In genomic region chr7:11831727-11832495, GRCh38 we compare ENCODE assay signal across 8 cellular contexts. TPM values are rescaled to one million over a fixed set of nuclear protein-coding genes. Genes with fewer than 3 reads are reported as not detected.
DNase-seq lines count a peak whose midpoint lies in the region; ATAC-seq, FAIRE-seq and TF ChIP-seq lines count a peak whose summit lies in the region.

THSD7A (minus strand) TSS chr7:11832198; CDS start chr7:11831946, 252 bp downstream.

- no peaks in the 10 kb centered on the region; the same call in 1 of the 2 replicates for H3K36me3 ChIP-seq in Panc1 (ENCODE audit: control insufficient read depth, insufficient read depth, low read length)

- peak in 1 of 2 experiments; percentile 56; a peak in 3 of 5 replicates for TF ChIP-seq RAD21 in A549 (conservative IDR thresholded peaks at IDR 0.05 in 1 of 2, IDR thresholded peaks at IDR 0.05 in 1 of 2)

- H3K4me2 ChIP-seq in A549, result peak within 1 kb of the TSS; percentile 77

- H3K4me1 Mint-ChIP-seq in immature natural killer cell, result no peaks in the 10 kb centered on the region

- peak; percentile 27; the same call in 2 of the 3 replicates for TF ChIP-seq CTCF in A549 (IDR thresholded peaks at IDR 0.05)
- TF ChIP-seq CTCF in Panc1 (IDR thresholded peaks at IDR 0.05), result peak; percentile 62
- TF ChIP-seq CTCF in coronary artery (IDR thresholded peaks at IDR 0.05), result no peak

- ATAC-seq in A549 (peak; percentile 91 to 95), Panc1 (peak; percentile 91), left lobe of liver (peak; percentile 96)
- ATAC-seq in stimulated activated naive CD8-positive, alpha-beta T cell treated with anti-CD3 and anti-CD28 coated beads, Interleukin-15, Interleukin-2, amounts not matched to agents 100 U/mL and 50 U/mL, for 24 hours, result peak; percentile 73

- no peak for TF ChIP-seq POLR2A in A549 (IDR thresholded peaks at IDR 0.05; ENCODE audit: low read length)
- TF ChIP-seq POLR2A in GM12891 (IDR thresholded peaks at IDR 0.05; ENCODE audit: low read depth, low read length), result no peak

- intact Hi-C loops in Panc1 (cut with micrococcal nuclease; ENCODE audit: unreplicated experiment), result loop anchor here (5.0 to 10.0 kb wide), 2 partner anchors 233 to 405 kb away; no protein-coding TSS in a partner anchor

- no peak within 1 kb of the TSS for H3K27ac Mint-ChIP-seq in immature natural killer cell

- H3K9me3 ChIP-seq in A549, result no peaks in the 10 kb centered on the region
- H3K9me3 ChIP-seq in Panc1 (ENCODE audit: control insufficient read depth, insufficient read depth, low read depth, low read length), result peaks cover 6% of the 10 kb centered on the region; the same call in 1 of the 2 replicates

- peaks cover 0 to 5% (median 3%) of the 10 kb centered on the region in 3 donors for H3K27me3 Mint-ChIP-seq in immature natural killer cell (ENCODE audit: low read depth in 3 of 3)

- TF ChIP-seq EP300 in A549 (IDR thresholded peaks at IDR 0.05), result no peak

- 9% methylated on average over 29 of the region's 62 CpGs for WGBS in A549 (ENCODE audit: missing lambda C conversion rate)

- H3K4me3 ChIP-seq in A549, result peak within 1 kb of the TSS; percentile 54
- H3K4me3 ChIP-seq in Panc1 (ENCODE audit: low read depth in 2 of 2, low read length in 2 of 2), result peak within 1 kb of the TSS; percentile 74 to 76
- H3K4me3 ChIP-seq in coronary artery, result peak within 1 kb of the TSS; percentile 79

- peak within 1 kb of the TSS; percentile 80 to 90 for H3K27ac ChIP-seq in A549
- peak within 1 kb of the TSS; percentile 94 for H3K27ac ChIP-seq in Panc1 (ENCODE audit: low read length)
- H3K27ac ChIP-seq in coronary artery, result peak within 1 kb of the TSS in 1 of 2 donors; percentile 59

- peak within 1 kb of the TSS in 1 of 5 donors; percentile 25 for H3K4me3 Mint-ChIP-seq in immature natural killer cell

- H3K9me3 Mint-ChIP-seq in immature natural killer cell, result peaks cover 0 to 13% (median 4%) of the 10 kb centered on the region in 6 donors

- no peaks in the 10 kb centered on the region for H3K36me3 Mint-ChIP-seq in immature natural killer cell

- BruUV-seq in Panc1 (replicated peaks; lab: Mats Ljungman, UMichigan), result no TSS peak

- POLR2A ChIA-PET in A549 (lab: Yijun Ruan, JAX), result interaction anchor here (1.2 kb wide), 1 partner anchor 374 kb away, joined by 3 read pairs; no protein-coding TSS in a partner anchor
- POLR2A ChIA-PET in Panc1 (lab: Charles Lee), result interaction anchor here (0.6 kb wide), 1 partner anchor 58 kb away, joined by 3 read pairs; no protein-coding TSS in a partner anchor

- CTCF ChIA-PET in A549 (lab: Yijun Ruan, JAX) (interaction anchor here (0.6 to 2.1 kb wide), 12 partner anchors 9 to 664 kb away, joined by 3 to 13 read pairs (median 4); no protein-coding TSS in a partner anchor), Panc1 (lab: Charles Lee) (interaction anchor here (0.6 kb wide), 2 partner anchors 80 to 408 kb away, joined by 6 to 8 read pairs; no protein-coding TSS in a partner anchor)

- no peak for FAIRE-seq in A549 (lab: Jason Lieb, UNC)
- FAIRE-seq in GM12891 (lab: Jason Lieb, UNC), result no peak

- DNase-seq in A549 (ENCODE audit: low read depth in 1 of 2, low spot score in 1 of 2) (peak; percentile 46 to 52), GM12891 (ENCODE audit: insufficient read length, low spot score) (peak; percentile 26), HPDE6-E6E7 (ENCODE audit: extremely low spot score) (peak; percentile 40), Panc1 (ENCODE audit: low read depth, low spot score) (no peak), coronary artery (ENCODE audit: low spot score) (no peak), left lobe of liver (ENCODE audit: low spot score) (peak; percentile 69), immature natural killer cell (no peak)
- DNase-seq in stimulated activated naive CD8-positive, alpha-beta T cell treated with anti-CD3 and anti-CD28 coated beads, Interleukin-15, Interleukin-2, amounts not matched to agents 100 U/mL and 50 U/mL, for 24 hours, result peak; percentile 14

- no peaks in the 10 kb centered on the region; the same call in 2 of the 3 replicates for H3K4me1 ChIP-seq in A549
- H3K4me1 ChIP-seq in Panc1 (ENCODE audit: control insufficient read depth, insufficient read depth, low read length), result peaks cover 37% of the 10 kb centered on the region

- in situ Hi-C loops in Panc1 (cut with HindIII; ENCODE audit: low pct_unique_long_range_greater_than_20kb, low sequenced_read_pairs), result no loop called here

- H3K27me3 ChIP-seq in Panc1 (ENCODE audit: control insufficient read depth, insufficient read depth, low read length), result no peaks in the 10 kb centered on the region

TF ChIP-seq in A549, 52 proteins besides CTCF, POLR2A, EP300 and RAD21:
- TF ChIP-seq KDM5A (IDR thresholded peaks at IDR 0.05) (no peak), ZFP36 (IDR thresholded peaks at IDR 0.05; ENCODE audit: borderline replicate concordance, partially characterized antibody) (no peak), CHD2 (IDR thresholded peaks at IDR 0.05; ENCODE audit: low read length, partially characterized antibody) (no peak), SMC3 (IDR thresholded peaks at IDR 0.05) (peak; percentile 50), MAFK (IDR thresholded peaks at IDR 0.05; ENCODE audit: partially characterized antibody) (no peak), RFX5 (IDR thresholded peaks at IDR 0.05) (no peak), FOSB (CRISPR knock-in tag; IDR thresholded peaks at IDR 0.05) (no peak)
- TF ChIP-seq, protein P1, sequence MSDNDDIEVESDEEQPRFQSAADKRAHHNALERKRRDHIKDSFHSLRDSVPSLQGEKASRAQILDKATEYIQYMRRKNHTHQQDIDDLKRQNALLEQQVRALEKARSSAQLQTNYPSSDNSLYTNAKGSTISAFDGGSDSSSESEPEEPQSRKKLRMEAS (IDR thresholded peaks at IDR 0.05), result peak; percentile 60
- TF ChIP-seq, protein P2, sequence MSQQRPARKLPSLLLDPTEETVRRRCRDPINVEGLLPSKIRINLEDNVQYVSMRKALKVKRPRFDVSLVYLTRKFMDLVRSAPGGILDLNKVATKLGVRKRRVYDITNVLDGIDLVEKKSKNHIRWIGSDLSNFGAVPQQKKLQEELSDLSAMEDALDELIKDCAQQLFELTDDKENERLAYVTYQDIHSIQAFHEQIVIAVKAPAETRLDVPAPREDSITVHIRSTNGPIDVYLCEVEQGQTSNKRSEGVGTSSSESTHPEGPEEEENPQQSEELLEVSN (IDR thresholded peaks at IDR 0.05; ENCODE audit: borderline replicate concordance, low read depth), result no peak

TF ChIP-seq in GM12891, 5 proteins besides CTCF, POLR2A, EP300 and RAD21:
- TF ChIP-seq TAF1 (IDR thresholded peaks at IDR 0.05; ENCODE audit: low read depth, low read length) (no peak), PAX5 (IDR thresholded peaks at IDR 0.05; ENCODE audit: insufficient read depth, low read length, severe bottlenecking) (no peak), POU2F2 (IDR thresholded peaks at IDR 0.05; ENCODE audit: low read depth, low read length) (no peak), SPI1 (IDR thresholded peaks at IDR 0.05; ENCODE audit: low read depth, low read length) (no peak), POLR2AphosphoS5 (IDR thresholded peaks at IDR 0.05; ENCODE audit: low read depth, low read length) (no peak)
TF ChIP-seq in GM12891: peak in this region for 0.

RNA-seq across cellular contexts. Expression of gene THSD7A, which starts in this region (rescaled TPM):
- polyA plus RNA-seq in A549 (2011; rRNA removed) (11.8 and 12.9 TPM in 2 replicates), A549 (2017; fragmentation: RNase III; extraction: RNeasy Plus Mini Kit Qiagen cat#74134 plus additional on column Dnase treatment) (4.2 to 5.7 TPM (median 5.4 TPM) in 3 replicates), immature natural killer cell (not detected)
- polyA plus RNA-seq in A549 (2012; cell fraction: cytosol; rRNA removed), result 1.1 and 1.4 TPM in 2 replicates
- 1.6 and 3.0 TPM in 2 replicates for polyA plus RNA-seq in A549 (2012; cell fraction: nucleus; rRNA removed)
- 30.6 and 40.2 TPM in 2 replicates for polyA minus RNA-seq in A549 (2011; rRNA and poly(A)+ RNA removed)
- polyA plus RNA-seq in GM12891 (2012; ENCODE audit: low read depth, missing spikeins), result not detected
- total RNA-seq in Panc1 (2021; ENCODE audit: unreplicated experiment) (38.6 TPM), left lobe of liver (1.6 TPM)
- 22.8 TPM for polyA plus RNA-seq in Panc1 (2012; ENCODE audit: insufficient read length)

Comparison
In these comparisons a context has a peak if more than half of its experiments do, and no peak if none do; other contexts are left out.
1. RNA of gene THSD7A (total RNA-seq): 38.6 TPM in Panc1 (single experiment); 1.6 TPM in left lobe of liver (single experiment); every median in the first group is over 10 times any median in the second.
2. DNase-seq: peak in A549 (2 of 2), GM12891 (single experiment), HPDE6-E6E7 (single experiment), left lobe of liver (single experiment) and stimulated activated naive CD8-positive, alpha-beta T cell treated with anti-CD3 and anti-CD28 coated beads, Interleukin-15, Interleukin-2, amounts not matched to agents 100 U/mL and 50 U/mL, for 24 hours (single experiment); none in Panc1 (single experiment), coronary artery (single experiment) and immature natural killer cell (0 of 3).
3. Peak in every context shown above with its lines, with median percentiles within 50 percentile points of each other: ATAC-seq and H3K4me3 ChIP-seq.